In the genomic region with DNA sequence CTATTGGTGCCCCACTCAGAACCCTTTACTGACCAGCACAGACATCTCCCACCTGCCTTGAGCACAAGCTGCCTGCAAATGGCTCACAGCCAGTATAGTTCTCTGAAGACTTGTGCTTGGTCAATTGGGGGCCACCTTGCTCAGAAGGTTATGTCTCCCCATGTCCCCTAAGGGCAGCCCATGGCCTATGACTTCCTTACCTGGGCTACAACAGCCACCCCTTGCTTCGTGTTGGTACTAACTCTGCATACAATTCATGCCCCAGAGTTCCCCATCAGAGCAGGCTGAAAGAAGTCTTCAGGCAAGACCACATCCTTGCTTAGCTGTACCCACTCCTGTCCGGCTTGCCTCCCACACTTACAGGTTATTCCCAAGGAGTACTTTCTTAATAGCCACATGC, we compare ENCODE assay signal across 22 cellular contexts. TPM values are rescaled to one million over a fixed set of nuclear protein-coding genes. Genes with fewer than 3 reads are reported as not detected.
DNase-seq lines count a peak whose midpoint lies in the region; ATAC-seq, FAIRE-seq and TF ChIP-seq lines count a peak whose summit lies in the region.
"Had no signal": no experiment of that assay in that cellular context is flagged by ENCODE, and none has a peak within 500 bp of the region (broad histone marks: within the 10 kb centered on the region; RNA-seq: fewer than 3 reads in every experiment).

No MANE protein-coding gene starts in this region.

- peaks cover 25% of the 10 kb centered on the region for H3K4me1 ChIP-seq in RWPE2 (ENCODE audit: insufficient read depth, poor library complexity, severe bottlenecking)
- peaks cover 0 to 11% (median 0%) of the 10 kb centered on the region in 12 donors for H3K4me1 ChIP-seq in heart left ventricle

- TF ChIP-seq POLR2A in heart left ventricle (IDR thresholded peaks at IDR 0.05) = no peak

- no peaks in the 10 kb centered on the region for H3K9me3 ChIP-seq in RWPE2 (ENCODE audit: severe bottlenecking)
- peaks cover 0 to 6% (median 0%) of the 10 kb centered on the region in 12 donors for H3K9me3 ChIP-seq in heart left ventricle
- H3K9me3 ChIP-seq: HAP-1 had no signal

- H3K27me3 ChIP-seq in RWPE2 (ENCODE audit: insufficient read depth, poor library complexity, severe bottlenecking) = no peaks in the 10 kb centered on the region
- peaks cover 0 to 9% (median 0%) of the 10 kb centered on the region in 9 donors for H3K27me3 ChIP-seq in heart left ventricle

- DNase-seq in HTR-8/SVneo (ENCODE audit: insufficient read length, low spot score) = no peak
- peak; percentile 59 for DNase-seq in RWPE2 (ENCODE audit: low spot score)
- peak; percentile 35 for DNase-seq in mesenteric fat pad (ENCODE audit: low spot score)
- DNase-seq in Kasumi-1 (lab: John Stamatoyannopoulos, UW) = no peak
- no peak for DNase-seq in heart left ventricle
- DNase-seq: 8988T; ACHN; C1 segment of cervical spinal cord; Calu3; CD4-positive, alpha-beta memory T cell; COR-L47; DMS53; DMS79 treated with DMSO at 0.1 percent for 48 hours; GF-D8; GOT3; HFFc6 had no signal

- 78 to 80% (median 78%) methylated on average over 2 of the region's 2 CpGs for WGBS in heart left ventricle, 4 donors

- H3K36me3 ChIP-seq in RWPE2 (ENCODE audit: low read depth) (0 out of 2 replicates have a peak, but pooled peaks cover 10% of the 10 kb centered on the region), heart left ventricle (no peaks in the 10 kb centered on the region)
- H3K36me3 ChIP-seq: HAP-1 had no signal

- peak; percentile 83 for FAIRE-seq in HTR-8/SVneo (lab: Jason Lieb, UNC)
- FAIRE-seq: A549, GM12892, H54 had no signal

- intact Hi-C loops in heart left ventricle (cut with DNase I) = no loop called here

- no peak overlapping the region for H3K27ac ChIP-seq in RWPE2 (ENCODE audit: poor library complexity, severe bottlenecking)
- H3K27ac ChIP-seq in heart left ventricle = no peak overlapping the region

- ATAC-seq in RWPE2 (ENCODE audit: low read depth) = no peak
- no peak for ATAC-seq in HG02678 (IDR thresholded peaks at IDR 0.05; ENCODE audit: unreplicated experiment)
- ATAC-seq in heart left ventricle = no peak
- ATAC-seq: A549 had no signal

- no peak for TF ChIP-seq CTCF in RWPE2 (IDR thresholded peaks at IDR 0.05; ENCODE audit: poor library complexity, severe bottlenecking)
- no peak for TF ChIP-seq CTCF in heart left ventricle (IDR thresholded peaks at IDR 0.05)

- H3K4me3 ChIP-seq in RWPE2 (ENCODE audit: severe bottlenecking) (no peak overlapping the region), heart left ventricle (no peak overlapping the region)
- H3K4me3 ChIP-seq: A549, HAP-1 had no signal

RNA-seq across cellular contexts. Expression of gene TOX2, which starts 57.4 kb away (rescaled TPM):
- total RNA-seq in mesenteric fat pad (1.2 TPM), heart left ventricle (1 to 10 TPM in 5 of 9 donors, under 1 TPM in 4; 0.53 to 3.0 (median 1.0) TPM)
- polyA plus RNA-seq in heart left ventricle = under 1 TPM; 0.64 to 0.80 TPM
- total RNA-seq: Calu3, G401 had no signal

Comparison
In these comparisons a context has a peak if more than half of its experiments do, and no peak if none do; other contexts are left out.
1. DNase-seq: peak in RWPE2 (single experiment) and mesenteric fat pad (single experiment); none in HTR-8/SVneo (single experiment), Kasumi-1 (0 of 2) and heart left ventricle (0 of 5).